ENCODE assay signal across 9 cellular contexts in genomic region chr1:244964112-244964971, GRCh38.
DNase-seq lines count a peak whose midpoint lies in the region; ATAC-seq and TF ChIP-seq lines count a peak whose summit lies in the region.
"Had no signal": no experiment of that assay in that cellular context is flagged by ENCODE, and none has a peak within 500 bp of the region (broad histone marks: within the 10 kb centered on the region; RNA-seq: fewer than 3 reads in every experiment).

No MANE protein-coding gene starts in this region.

- TF ChIP-seq CTCF in Panc1 (IDR thresholded peaks at IDR 0.05) (no peak), dorsolateral prefrontal cortex (IDR thresholded peaks at IDR 0.05 in 54 of 56, conservative IDR thresholded peaks at IDR 0.05 in 2 of 56; ENCODE audit: low read depth in 1 of 56, partially characterized antibody in 56 of 56) (no peak)

- peak; percentile 24 for DNase-seq in NOMO-1 treated with DMSO at 0.1 percent for 48 hours (lab: John Stamatoyannopoulos, UW; ENCODE audit: unreplicated experiment)
- DNase-seq in NOMO-1 treated with dmso at 0.1 percent for 144 hours (lab: John Stamatoyannopoulos, UW; ENCODE audit: unreplicated experiment) = no peak
- no peak for DNase-seq in Panc1 (ENCODE audit: low read depth, low spot score)
- DNase-seq in dorsolateral prefrontal cortex = peak in 4 of 10 donors; percentile 14 to 47 (median 38)
- DNase-seq in effector memory CD4-positive, alpha-beta T cell = no peak

- ATAC-seq in Panc1 = peak; percentile 82
- ATAC-seq in HG02885 (IDR thresholded peaks at IDR 0.05; ENCODE audit: poor library complexity, unreplicated experiment) = no peak
- no peak for ATAC-seq in HG03432 (IDR thresholded peaks at IDR 0.05; ENCODE audit: unreplicated experiment)
- ATAC-seq: CD8-positive, alpha-beta T cell had no signal

- H3K27me3 ChIP-seq in Panc1 (ENCODE audit: control insufficient read depth, insufficient read depth, low read length) (no peaks in the 10 kb centered on the region), dorsolateral prefrontal cortex (no peaks in the 10 kb centered on the region), mucosa of stomach (ENCODE audit: control insufficient read depth, insufficient read depth, low read length) (no peaks in the 10 kb centered on the region)
- no peaks in the 10 kb centered on the region for H3K27me3 ChIP-seq in effector memory CD4-positive, alpha-beta T cell (replicated peaks; ENCODE audit: control insufficient read depth, insufficient read depth, low read length, poor library complexity, severe bottlenecking)

- CTCF ChIA-PET in Panc1 (lab: Charles Lee) = interaction anchor here (0.8 kb wide), 1 partner anchor 78 kb away, joined by 3 read pairs; no protein-coding TSS in a partner anchor

- H3K4me1 ChIP-seq in Panc1 (ENCODE audit: control insufficient read depth, insufficient read depth, low read length) (peaks cover 31% of the 10 kb centered on the region), mucosa of stomach (ENCODE audit: control insufficient read depth, insufficient read depth, low read length) (peaks cover 24% of the 10 kb centered on the region)
- peaks cover 3% of the 10 kb centered on the region for H3K4me1 ChIP-seq in effector memory CD4-positive, alpha-beta T cell (ENCODE audit: control insufficient read depth, insufficient read depth, low read length, poor library complexity, severe bottlenecking)

- intact Hi-C loops in Panc1 (cut with micrococcal nuclease; ENCODE audit: unreplicated experiment) = loop anchor here (2.0 kb wide), 1 partner anchor 100 kb away; the partner anchor contains the start of gene HNRNPU
- intact Hi-C loops in dorsolateral prefrontal cortex (cut with DNase I) = no loop called here

- H3K36me3 ChIP-seq in Panc1 (ENCODE audit: control insufficient read depth, insufficient read depth, low read length) (no peaks in the 10 kb centered on the region), mucosa of stomach (ENCODE audit: control insufficient read depth, insufficient read depth, low read length) (no peaks in the 10 kb centered on the region)
- H3K36me3 ChIP-seq in effector memory CD4-positive, alpha-beta T cell (ENCODE audit: control insufficient read depth, insufficient read depth, low read length) = no peaks in the 10 kb centered on the region

- H3K4me3 ChIP-seq in Panc1 (ENCODE audit: low read depth in 2 of 2, low read length in 2 of 2) = peak overlapping the region; percentile 0 to 33; a peak in 3 of 4 replicates
- H3K4me3 ChIP-seq in dorsolateral prefrontal cortex = peak overlapping the region in 41 of 59 donors; percentile 0 to 48 (median 15)
- no peak overlapping the region for H3K4me3 ChIP-seq in mucosa of stomach (ENCODE audit: low read length)
- no peak overlapping the region for H3K4me3 ChIP-seq in effector memory CD4-positive, alpha-beta T cell (ENCODE audit: insufficient read depth, low read depth, low read length, poor library complexity, severe bottlenecking)

- no TSS peak for BruUV-seq in Panc1 (replicated peaks; lab: Mats Ljungman, UMichigan)

- H3K9me3 ChIP-seq in Panc1 (ENCODE audit: control insufficient read depth, insufficient read depth, low read depth, low read length) = no peaks in the 10 kb centered on the region
- H3K9me3 ChIP-seq in mucosa of stomach (ENCODE audit: control insufficient read depth, low read length) = no peaks in the 10 kb centered on the region
- H3K9me3 ChIP-seq in effector memory CD4-positive, alpha-beta T cell (ENCODE audit: control insufficient read depth, low read length) = no peaks in the 10 kb centered on the region

- peak overlapping the region; percentile 61 for H3K9ac ChIP-seq in mucosa of stomach (ENCODE audit: low read length)

- in situ Hi-C loops in Panc1 (cut with HindIII; ENCODE audit: low pct_unique_long_range_greater_than_20kb, low sequenced_read_pairs) = no loop called here

- POLR2A ChIA-PET in Panc1 (lab: Charles Lee) = interaction anchor here (1.0 kb wide), 1 partner anchor 97 kb away, joined by 7 read pairs; no protein-coding TSS in a partner anchor

- peak overlapping the region; percentile 80 for H3K27ac ChIP-seq in Panc1 (ENCODE audit: low read length)
- peak overlapping the region in 41 of 59 donors; percentile 1 to 76 (median 41) for H3K27ac ChIP-seq in dorsolateral prefrontal cortex
- no peak overlapping the region for H3K27ac ChIP-seq in effector memory CD4-positive, alpha-beta T cell (ENCODE audit: insufficient read depth, low read length, poor library complexity, severe bottlenecking)

Comparison
In these comparisons a context has a peak if more than half of its experiments do, and no peak if none do; other contexts are left out.
1. H3K4me3 ChIP-seq: peak in Panc1 (2 of 2) and dorsolateral prefrontal cortex (41 of 59); none in mucosa of stomach (single experiment) and effector memory CD4-positive, alpha-beta T cell (single experiment).